In genomic region chr11:87307101-87307500, GRCh38 we compare ENCODE assay signal across 17 cellular contexts.
"Had no signal": no experiment of that assay in that cellular context is flagged by ENCODE, and none has a peak within 500 bp of the region (broad histone marks: within the 10 kb centered on the region; RNA-seq: fewer than 3 reads in every experiment).

No MANE protein-coding gene starts in this region.

- H3K36me3 ChIP-seq: ascending aorta, cardiac muscle cell, colonic mucosa, SJSA1 had no signal

- H3K27me3 ChIP-seq: ascending aorta, cardiac muscle cell, colonic mucosa, SJSA1, upper lobe of left lung had no signal

- H3K9me3 ChIP-seq: ascending aorta, colonic mucosa, SJSA1, upper lobe of left lung had no signal

- H3K27ac ChIP-seq: cardiac muscle cell, colonic mucosa, SJSA1, upper lobe of left lung, VCaP had no signal

- H3K4me3 ChIP-seq: ascending aorta, cardiac muscle cell, colonic mucosa, SJSA1, upper lobe of left lung had no signal

- H3K36me3 Mint-ChIP-seq: natural killer cell treated with Interleukin-12 subunit alpha and Interleukin-12 subunit beta and Interleukin-15 and Interleukin-18, amount 100 ng/mL, for 72 hours had no signal

- DNase-seq: activated CD8-positive, alpha-beta memory T cell treated with anti-CD3 and anti-CD28 coated beads, Interleukin-2, amount 50 U/mL, for 4 hours; activated CD8-positive, alpha-beta T cell treated with anti-CD3 and anti-CD28 coated beads for 36 hours; activated gamma-delta T cell treated with Interleukin-2 at 50 U/mL for 16 hours; activated naive CD8-positive, alpha-beta T cell treated with anti-CD3 and anti-CD28 coated beads, Interleukin-2, amount 10 ng/mL, durations not matched to agents 7 days and 5 days; activated T-cell treated with anti-CD3 and anti-CD28 coated beads, Interleukin-2, amount 50 U/mL, for 72 hours; colonic mucosa; effector CD4-positive, alpha-beta T cell; hypothalamus; kidney glomerular epithelial cell; T1000; upper lobe of left lung had no signal

- H3K4me3 Mint-ChIP-seq: activated CD8-positive, alpha-beta T cell treated with anti-CD3 and anti-CD28 coated beads for 36 hours; activated naive CD8-positive, alpha-beta T cell treated with anti-CD3 and anti-CD28 coated beads, Interleukin-2, amount 10 ng/mL, durations not matched to agents 7 days and 5 days; activated T-cell treated with anti-CD3 and anti-CD28 coated beads, Interleukin-2, amount 50 U/mL, for 72 hours; memory B cell; natural killer cell treated with Interleukin-12 subunit alpha and Interleukin-12 subunit beta and Interleukin-15 and Interleukin-18, amount 100 ng/mL, for 72 hours had no signal

- H3K27me3 Mint-ChIP-seq: activated CD8-positive, alpha-beta T cell treated with anti-CD3 and anti-CD28 coated beads for 36 hours; activated naive CD8-positive, alpha-beta T cell treated with anti-CD3 and anti-CD28 coated beads, Interleukin-2, amount 10 ng/mL, durations not matched to agents 7 days and 5 days; memory B cell; natural killer cell treated with Interleukin-12 subunit alpha and Interleukin-12 subunit beta and Interleukin-15 and Interleukin-18, amount 100 ng/mL, for 72 hours had no signal

- H3K27ac Mint-ChIP-seq: activated CD8-positive, alpha-beta T cell treated with anti-CD3 and anti-CD28 coated beads for 36 hours; activated naive CD8-positive, alpha-beta T cell treated with anti-CD3 and anti-CD28 coated beads, Interleukin-2, amount 10 ng/mL, durations not matched to agents 7 days and 5 days; activated T-cell treated with anti-CD3 and anti-CD28 coated beads, Interleukin-2, amount 50 U/mL, for 72 hours; memory B cell; natural killer cell treated with Interleukin-12 subunit alpha and Interleukin-12 subunit beta and Interleukin-15 and Interleukin-18, amount 100 ng/mL, for 72 hours had no signal

- H3K4me1 Mint-ChIP-seq: memory B cell had no signal

- H3K9me3 Mint-ChIP-seq: activated CD8-positive, alpha-beta T cell treated with anti-CD3 and anti-CD28 coated beads for 36 hours; activated naive CD8-positive, alpha-beta T cell treated with anti-CD3 and anti-CD28 coated beads, Interleukin-2, amount 10 ng/mL, durations not matched to agents 7 days and 5 days; activated T-cell treated with anti-CD3 and anti-CD28 coated beads, Interleukin-2, amount 50 U/mL, for 72 hours; memory B cell; natural killer cell treated with Interleukin-12 subunit alpha and Interleukin-12 subunit beta and Interleukin-15 and Interleukin-18, amount 100 ng/mL, for 72 hours had no signal

- H3K4me1 ChIP-seq: colonic mucosa, SJSA1 had no signal

- ATAC-seq: activated CD8-positive, alpha-beta T cell treated with anti-CD3 and anti-CD28 coated beads for 36 hours; activated T-cell treated with anti-CD3 and anti-CD28 coated beads, Interleukin-2, amount 50 U/mL, for 72 hours; natural killer cell treated with Interleukin-12 subunit alpha and Interleukin-12 subunit beta and Interleukin-15 and Interleukin-18, amount 100 ng/mL, for 72 hours had no signal
